ENCODE assay signal across 20 cellular contexts in the genomic region with DNA sequence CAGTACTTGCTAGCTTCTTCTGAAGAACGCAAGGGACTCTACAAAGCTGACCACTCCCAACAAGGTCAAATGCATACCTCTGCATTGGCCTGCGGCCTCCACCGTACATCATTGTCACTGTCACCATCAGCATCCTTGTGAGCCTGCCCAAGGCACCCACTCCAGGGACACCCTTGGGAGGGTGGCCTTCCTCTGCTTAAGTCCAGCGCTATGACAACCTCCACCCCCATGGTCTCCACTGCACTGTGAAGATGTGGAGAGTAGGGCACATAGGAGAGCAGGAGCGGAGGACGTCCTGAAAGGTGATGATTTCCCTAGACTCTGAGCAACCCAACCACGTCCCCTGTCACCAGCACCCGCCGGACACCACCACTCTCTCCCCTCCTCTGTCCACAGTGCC.
"Had no signal": no experiment of that assay in that cellular context is flagged by ENCODE, and none has a peak within 500 bp of the region (broad histone marks: within the 10 kb centered on the region; RNA-seq: fewer than 3 reads in every experiment).

No MANE protein-coding gene starts in this region.

- H3K4me1 Mint-ChIP-seq: immature natural killer cell, memory B cell, mesothelial cell of epicardium, natural killer cell, neural crest cell had no signal

- H3K36me3 Mint-ChIP-seq: memory B cell, natural killer cell had no signal

- ATAC-seq: gastroesophageal sphincter, lower lobe of right lung, natural killer cell, sciatic nerve had no signal

- H3K27me3 Mint-ChIP-seq: progenitor cell of endocrine pancreas had no signal

- H3K27ac Mint-ChIP-seq: immature natural killer cell, memory B cell, mesothelial cell of epicardium, natural killer cell, progenitor cell of endocrine pancreas had no signal

- H3K4me3 Mint-ChIP-seq: immature natural killer cell, memory B cell, mesothelial cell of epicardium, natural killer cell, neural crest cell had no signal

- DNase-seq: cortex of kidney; effector memory CD4-positive, alpha-beta T cell; glutamatergic neuron; immature natural killer cell; left ventricle myocardium inferior; lower lobe of right lung; natural killer cell; ovary; spleen; stimulated activated CD4-positive, alpha-beta T cell treated with anti-CD3 and anti-CD28 coated beads, Interleukin-15, amount 100 ng/mL, for 24 hours; stimulated activated CD4-positive, alpha-beta T cell treated with anti-CD3 and anti-CD28 coated beads, Interleukin-1b, Interleukin-23, amount 100 ng/mL, for 48 hours; stimulated activated CD4-positive, alpha-beta T cell treated with anti-CD3 and anti-CD28 coated beads, Interleukin-4, amount 100 ng/mL, for 24 hours; stimulated activated naive CD4-positive, alpha-beta T cell; trophoblast cell had no signal
